20 cellular contexts compared by ENCODE assay signal in the genomic region with DNA sequence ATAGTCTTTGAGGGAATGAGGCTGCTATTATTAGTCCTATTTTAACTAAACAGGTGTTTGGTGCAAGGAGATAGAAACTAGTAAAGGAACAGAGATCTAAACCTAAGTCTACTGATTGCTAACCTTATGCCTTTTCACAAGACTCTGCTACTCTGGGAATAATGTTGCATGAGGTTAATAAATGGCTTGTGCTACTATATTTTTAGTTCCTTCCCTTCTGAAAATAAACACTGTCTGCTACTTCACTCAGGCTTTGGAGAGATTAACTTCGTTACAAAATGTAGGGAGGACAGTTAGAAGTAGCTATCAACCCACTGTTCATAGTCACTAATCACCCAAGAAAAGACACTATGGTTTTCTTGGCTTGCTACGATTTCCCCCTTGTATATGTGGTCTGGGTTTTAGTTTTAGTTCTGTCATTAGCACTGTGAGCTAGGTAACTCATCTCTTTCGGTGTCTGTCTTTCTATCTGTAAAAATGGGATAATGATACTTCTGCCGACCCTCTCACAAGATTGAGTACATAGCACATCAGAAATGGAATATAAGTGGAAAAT.
DNase-seq lines count a peak whose midpoint lies in the region; ATAC-seq and TF ChIP-seq lines count a peak whose summit lies in the region.
"Had no signal": no experiment of that assay in that cellular context is flagged by ENCODE, and none has a peak within 500 bp of the region (broad histone marks: within the 10 kb centered on the region; RNA-seq: fewer than 3 reads in every experiment).

No MANE protein-coding gene starts in this region.

- H3K4me1 ChIP-seq in heart left ventricle (peaks cover 0 to 28% (median 0%) of the 10 kb centered on the region in 12 donors), right cardiac atrium (ENCODE audit: control insufficient read depth, insufficient read depth, low read length) (peaks cover 2% of the 10 kb centered on the region), endocrine pancreas (ENCODE audit: control insufficient read depth, insufficient read depth, low read length) (peaks cover 3% of the 10 kb centered on the region)
- H3K4me1 ChIP-seq: BE2C, HAP-1 had no signal

- TF ChIP-seq CTCF in heart left ventricle (IDR thresholded peaks at IDR 0.05) = no peak
- TF ChIP-seq CTCF in nephron (IDR thresholded peaks at IDR 0.05; ENCODE audit: unreplicated experiment in 3 of 3) = no peak

- intact Hi-C loops in heart left ventricle (cut with DNase I) = no loop called here
- intact Hi-C loops in right cardiac atrium (cut with DNase I) = no loop called here

- H3K36me3 Mint-ChIP-seq in nephron (ENCODE audit: low read depth) = peaks cover 8% of the 10 kb centered on the region
- H3K36me3 Mint-ChIP-seq: CD4-positive, CD25-positive, alpha-beta regulatory T cell; CD8-positive, alpha-beta memory T cell had no signal

- H3K4me1 Mint-ChIP-seq in nephron = no peaks in the 10 kb centered on the region
- H3K4me1 Mint-ChIP-seq: CD4-positive, CD25-positive, alpha-beta regulatory T cell; CD8-positive, alpha-beta memory T cell had no signal

- peaks cover 19% of the 10 kb centered on the region for H3K9me3 Mint-ChIP-seq in nephron

- no peaks in the 10 kb centered on the region for H3K27me3 Mint-ChIP-seq in nephron (ENCODE audit: low read depth)
- H3K27me3 Mint-ChIP-seq: CD8-positive, alpha-beta memory T cell had no signal

- no peak for TF ChIP-seq POLR2A in heart left ventricle (IDR thresholded peaks at IDR 0.05)

- no peak overlapping the region for H3K9ac ChIP-seq in endocrine pancreas (ENCODE audit: control insufficient read depth, insufficient read depth, low read length)
- H3K9ac ChIP-seq: GM23248 had no signal

- ATAC-seq in heart left ventricle (peak; percentile 35 to 66 (median 52)), right cardiac atrium (no peak), HG02642 (IDR thresholded peaks at IDR 0.05; ENCODE audit: poor library complexity, unreplicated experiment) (no peak)

- peak overlapping the region in 2 of 3 experiments; percentile 23 to 75 for H3K27ac Mint-ChIP-seq in nephron
- H3K27ac Mint-ChIP-seq: CD4-positive, CD25-positive, alpha-beta regulatory T cell; CD8-positive, alpha-beta memory T cell had no signal

- no peaks in the 10 kb centered on the region for H3K9me3 ChIP-seq in heart left ventricle
- no peaks in the 10 kb centered on the region for H3K9me3 ChIP-seq in right cardiac atrium (ENCODE audit: control insufficient read depth, low read length)
- H3K9me3 ChIP-seq in endocrine pancreas (ENCODE audit: control insufficient read depth, low read length) = no peaks in the 10 kb centered on the region
- H3K9me3 ChIP-seq: BE2C, HAP-1 had no signal

- H3K36me3 ChIP-seq in heart left ventricle = no peaks in the 10 kb centered on the region
- no peaks in the 10 kb centered on the region for H3K36me3 ChIP-seq in endocrine pancreas (ENCODE audit: control insufficient read depth, insufficient read depth, low read length)
- H3K36me3 ChIP-seq: BE2C, HAP-1 had no signal

- H3K4me3 ChIP-seq in heart left ventricle = no peak overlapping the region
- H3K4me3 ChIP-seq in right cardiac atrium (ENCODE audit: low read length) = no peak overlapping the region
- H3K4me3 ChIP-seq in endocrine pancreas (ENCODE audit: control insufficient read depth, insufficient read depth, low read length) = peak overlapping the region; percentile 52
- H3K4me3 ChIP-seq: GM23248, HAP-1 had no signal

- H3K27ac ChIP-seq in heart left ventricle (peak overlapping the region in 6 of 12 donors; percentile 18 to 57 (median 40)), right cardiac atrium (ENCODE audit: low read length) (no peak overlapping the region)
- H3K27ac ChIP-seq: GM23248, HL-60 had no signal

- no peak overlapping the region for H3K4me3 Mint-ChIP-seq in nephron
- H3K4me3 Mint-ChIP-seq: CD4-positive, CD25-positive, alpha-beta regulatory T cell; CD8-positive, alpha-beta memory T cell had no signal

- no peaks in the 10 kb centered on the region for H3K27me3 ChIP-seq in heart left ventricle
- H3K27me3 ChIP-seq in right cardiac atrium (ENCODE audit: control insufficient read depth, insufficient read depth) = no peaks in the 10 kb centered on the region
- H3K27me3 ChIP-seq in endocrine pancreas (ENCODE audit: control insufficient read depth, insufficient read depth, low read length) = no peaks in the 10 kb centered on the region

- no peak for DNase-seq in heart left ventricle
- no peak for DNase-seq in right cardiac atrium
- no peak for DNase-seq in activated CD4-positive, alpha-beta T cell treated with anti-CD3 and anti-CD28 coated beads, Interleukin-2, amount 50 U/mL, for 4 hours
- no peak for DNase-seq in SKM-1 (lab: John Stamatoyannopoulos, UW; ENCODE audit: unreplicated experiment)
- DNase-seq: ACHN; BE2C; C1 segment of cervical spinal cord; CD4-positive, CD25-positive, alpha-beta regulatory T cell; CD8-positive, alpha-beta memory T cell; COR-L47; DMS 273 treated with DMSO at 0.1 percent for 48 hours; DMS53; DND-41; EL; GM23248 had no signal

- 41 to 50% (median 44%) methylated on average over 4 of the region's 4 CpGs for WGBS in heart left ventricle, 4 donors
- 55% methylated on average over 4 of the region's 4 CpGs for WGBS in right cardiac atrium

Comparison
In these comparisons a context has a peak if more than half of its experiments do, and no peak if none do; other contexts are left out.
1. ATAC-seq: peak in heart left ventricle (4 of 4); none in right cardiac atrium (0 of 2) and HG02642 (single experiment).